22 cellular contexts compared by ENCODE assay signal in the genomic region with DNA sequence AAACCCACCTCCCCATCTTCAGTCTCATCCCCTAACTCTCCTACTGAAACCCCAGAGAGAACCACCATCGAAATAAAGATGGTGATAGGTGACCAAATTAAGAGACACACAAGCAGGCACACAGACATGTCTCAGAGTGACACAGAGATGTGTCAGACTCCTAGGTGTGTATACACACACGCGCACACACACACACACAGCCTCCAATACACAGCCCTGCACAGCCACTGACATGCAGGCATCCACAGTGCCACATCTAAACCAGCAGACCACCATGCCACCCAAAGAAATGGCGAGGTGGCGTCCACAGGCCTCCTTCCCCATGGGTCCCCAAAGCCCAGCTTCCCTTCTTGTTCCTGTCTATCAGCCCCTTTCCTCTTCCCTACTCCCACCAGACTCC. TPM values are rescaled to one million over a fixed set of nuclear protein-coding genes. Genes with fewer than 3 reads are reported as not detected.
"Had no signal": no experiment of that assay in that cellular context is flagged by ENCODE, and none has a peak within 500 bp of the region (broad histone marks: within the 10 kb centered on the region; RNA-seq: fewer than 3 reads in every experiment).

No MANE protein-coding gene starts in this region.

- H3K36me3 Mint-ChIP-seq: naive thymus-derived CD8-positive, alpha-beta T cell; type B pancreatic cell had no signal

- H3K9me3 ChIP-seq: lower lobe of right lung, ovary, testis, tibial artery, vagina had no signal

- H3K27ac Mint-ChIP-seq: effector memory CD8-positive, alpha-beta T cell had no signal

- H3K4me3 ChIP-seq: coronary artery, lower lobe of right lung, ovary, skin epidermis, testis, tibial artery, vagina had no signal

- H3K9me3 Mint-ChIP-seq: effector memory CD8-positive, alpha-beta T cell; naive thymus-derived CD8-positive, alpha-beta T cell; neural crest cell; type B pancreatic cell had no signal

- H3K27ac ChIP-seq: coronary artery, lower lobe of right lung, ovary, skin epidermis, testis, tibial artery, vagina had no signal

- H3K4me3 Mint-ChIP-seq: effector memory CD8-positive, alpha-beta T cell; type B pancreatic cell had no signal

- ATAC-seq: effector memory CD8-positive, alpha-beta T cell; left ventricle myocardium superior; lower lobe of right lung; naive thymus-derived CD8-positive, alpha-beta T cell; stimulated activated naive CD8-positive, alpha-beta T cell treated with anti-CD3 and anti-CD28 coated beads, Interleukin-15, Interleukin-2, amounts not matched to agents 100 U/mL and 50 U/mL, for 24 hours had no signal

- DNase-seq: effector memory CD8-positive, alpha-beta T cell; erythroblast; left ventricle myocardium superior; lower lobe of right lung; naive thymus-derived CD8-positive, alpha-beta T cell; ovary; stimulated activated CD4-positive, alpha-beta T cell treated with anti-CD3 and anti-CD28 coated beads, Interleukin-15, amount 100 ng/mL, for 24 hours; stimulated activated CD4-positive, alpha-beta T cell treated with anti-CD3 and anti-CD28 coated beads, Interleukin-2, amount 100 ng/mL, for 48 hours; stimulated activated CD8-positive, alpha-beta memory T cell treated with anti-CD3 and anti-CD28 coated beads, Interleukin-4, amount 100 ng/mL, for 48 hours; stimulated activated naive CD8-positive, alpha-beta T cell treated with anti-CD3 and anti-CD28 coated beads, Interleukin-15, Interleukin-2, amounts not matched to agents 100 U/mL and 50 U/mL, for 24 hours; testis; tibial artery had no signal

- H3K4me1 ChIP-seq: lower lobe of right lung, testis, tibial artery, vagina had no signal

- H3K27me3 ChIP-seq: ovary, testis, vagina had no signal

- H3K36me3 ChIP-seq: lower lobe of right lung, ovary, tibial artery, vagina had no signal

- FAIRE-seq: endometrium, frontal cortex, keratinocyte had no signal

RNA-seq across cellular contexts. Expression of a gene that starts 27.4 kb away (rescaled TPM):
- total RNA-seq: dermis microvascular lymphatic vessel endothelial cell, pulmonary artery endothelial cell had no signal
- polyA plus RNA-seq: keratinocyte; naive thymus-derived CD8-positive, alpha-beta T cell had no signal
